In the genomic region with DNA sequence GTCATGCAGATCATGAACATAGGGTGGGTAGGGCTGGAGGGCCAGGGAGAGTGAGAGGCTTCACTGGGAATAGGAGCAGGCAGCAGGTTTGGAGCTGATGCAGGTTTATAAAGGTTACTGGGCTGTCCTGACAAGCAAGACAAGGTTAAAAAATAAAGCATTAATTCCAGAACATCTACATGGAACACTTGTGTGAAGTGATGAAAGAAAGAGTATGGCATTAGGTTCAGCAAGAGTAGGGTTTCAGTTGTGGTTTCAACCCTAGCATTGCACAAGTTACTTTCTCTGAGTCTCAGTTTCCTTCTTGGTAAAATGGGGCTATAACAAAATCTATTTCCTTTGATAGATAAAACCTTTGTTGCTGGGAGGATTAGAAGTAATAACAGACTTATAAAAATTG, we compare ENCODE assay signal across 13 cellular contexts.
DNase-seq lines count a peak whose midpoint lies in the region; ATAC-seq and TF ChIP-seq lines count a peak whose summit lies in the region.
"Had no signal": no experiment of that assay in that cellular context is flagged by ENCODE, and none has a peak within 500 bp of the region (broad histone marks: within the 10 kb centered on the region; RNA-seq: fewer than 3 reads in every experiment).

No MANE protein-coding gene starts in this region.

- peak; percentile 67 for ATAC-seq in HG02678 (IDR thresholded peaks at IDR 0.05; ENCODE audit: unreplicated experiment)
- ATAC-seq: gastroesophageal sphincter, left ventricle myocardium superior had no signal

- H3K27ac ChIP-seq in mammary epithelial cell (ENCODE audit: insufficient read depth, low read depth, low read length) (no peak overlapping the region), breast epithelium (no peak overlapping the region)
- H3K27ac ChIP-seq: gastroesophageal sphincter, neutrophil had no signal

- H3K4me1 ChIP-seq in mammary epithelial cell (ENCODE audit: insufficient read depth, low read length) = peaks cover 26% of the 10 kb centered on the region
- no peaks in the 10 kb centered on the region for H3K4me1 ChIP-seq in breast epithelium

- in situ Hi-C loops in mammary epithelial cell (cut with MboI; ENCODE audit: low sequenced_read_pairs in 2 of 2) = no loop called here

- CTCF ChIA-PET in mammary epithelial cell (lab: Charles Lee; ENCODE audit: low non-redundant PET) = no interaction called here

- H3K79me2 ChIP-seq in mammary epithelial cell (ENCODE audit: insufficient read depth, low read length) = no peaks in the 10 kb centered on the region

- H4K20me1 ChIP-seq in mammary epithelial cell (ENCODE audit: insufficient read depth, low read length) = no peaks in the 10 kb centered on the region

- H3K4me2 ChIP-seq in mammary epithelial cell (ENCODE audit: insufficient read depth, low read depth, low read length) = peak overlapping the region; percentile 49

- dilution Hi-C loops in mammary epithelial cell (cut with HindIII; ENCODE audit: low sequenced_read_pairs) = no loop called here

- no peak for TF ChIP-seq POLR2A in breast epithelium (IDR thresholded peaks at IDR 0.05)

- H3K4me3 ChIP-seq in mammary epithelial cell (replicated peaks in 1 of 3; ENCODE audit: insufficient read depth in 1 of 3, low read depth in 2 of 3, low read length in 3 of 3) = no peak overlapping the region
- no peak overlapping the region for H3K4me3 ChIP-seq in breast epithelium
- H3K4me3 ChIP-seq: gastroesophageal sphincter had no signal

- no peaks in the 10 kb centered on the region for H3K36me3 ChIP-seq in mammary epithelial cell (ENCODE audit: insufficient read depth, low read length)
- no peaks in the 10 kb centered on the region for H3K36me3 ChIP-seq in breast epithelium
- H3K36me3 ChIP-seq: gastroesophageal sphincter, neutrophil had no signal

- no peak overlapping the region for H3K9ac ChIP-seq in mammary epithelial cell (ENCODE audit: insufficient read depth, low read length)

- TF ChIP-seq CTCF in mammary epithelial cell (conservative IDR thresholded peaks at IDR 0.05 in 1 of 2, IDR thresholded peaks at IDR 0.05 in 1 of 2; ENCODE audit: extremely low read depth in 1 of 2, insufficient read depth in 1 of 2, low read depth in 1 of 2, low read length in 2 of 2) (no peak), breast epithelium (IDR thresholded peaks at IDR 0.05) (no peak)

- peak overlapping the region; percentile 72 for H2AFZ ChIP-seq in mammary epithelial cell (ENCODE audit: low read depth, low read length)

- H3K27me3 ChIP-seq in mammary epithelial cell (ENCODE audit: insufficient read depth, low read length) (no peaks in the 10 kb centered on the region), breast epithelium (no peaks in the 10 kb centered on the region)
- H3K27me3 ChIP-seq: gastroesophageal sphincter, neutrophil had no signal

- intact Hi-C loops in mammary epithelial cell (cut with micrococcal nuclease) (no loop called here), breast epithelium (cut with DNase I; ENCODE audit: low total_unique reads) (no loop called here)

- no TSS peak for BruUV-seq in mammary epithelial cell (replicated peaks; lab: Mats Ljungman, UMichigan)

- no peak for DNase-seq in mammary epithelial cell
- no peak for DNase-seq in breast epithelium (ENCODE audit: low spot score in 2 of 2)
- peak; percentile 79 for DNase-seq in MV-4-11 (lab: John Stamatoyannopoulos, UW)
- DNase-seq in amniotic stem cell (lab: John Stamatoyannopoulos, UW) = no peak
- DNase-seq in NK-92 treated with Interleukin-12 subunit alpha and Interleukin-12 subunit beta, amount 100 ng/mL, for 24 hours (lab: John Stamatoyannopoulos, UW) = no peak
- DNase-seq in retina = no peak
- DNase-seq in DMS153 treated with DMSO at 0.1 percent for 48 hours (lab: John Stamatoyannopoulos, UW; ENCODE audit: unreplicated experiment) = no peak
- DNase-seq: activated gamma-delta T cell, Karpas-422, left ventricle myocardium superior had no signal

- H3K9me3 ChIP-seq in mammary epithelial cell (replicated peaks; ENCODE audit: insufficient read depth, low read length) (no peaks in the 10 kb centered on the region), breast epithelium (no peaks in the 10 kb centered on the region)
- H3K9me3 ChIP-seq: gastroesophageal sphincter, neutrophil had no signal
